ENCODE assay signal across 21 cellular contexts in genomic region chr3:137808015-137808414, GRCh38. TPM values are rescaled to one million over a fixed set of nuclear protein-coding genes. Genes with fewer than 3 reads are reported as not detected.
A peak's percentile ranks its signal among the peaks of the same experiment; 100 is the strongest.
DNase-seq lines count a peak whose midpoint lies in the region; ATAC-seq and TF ChIP-seq lines count a peak whose summit lies in the region.
"Had no signal": no experiment of that assay in that cellular context is flagged by ENCODE, and none has a peak within 500 bp of the region (broad histone marks: within the 10 kb centered on the region; RNA-seq: fewer than 3 reads in every experiment).

No MANE protein-coding gene starts in this region.

- TF ChIP-seq CTCF in A673 (conservative IDR thresholded peaks at IDR 0.05; ENCODE audit: low read depth, low read length) (no peak), endodermal cell (conservative IDR thresholded peaks at IDR 0.05) (peak; percentile 29), nephron progenitor cell (IDR thresholded peaks at IDR 0.05) (no peak), Peyer's patch (IDR thresholded peaks at IDR 0.05) (no peak)

- peak; percentile 4 for DNase-seq in A673 (ENCODE audit: low spot score)
- DNase-seq in H7 = peak; percentile 25
- DNase-seq in endodermal cell = no peak
- peak; percentile 13 for DNase-seq in nephron progenitor cell
- DNase-seq in anterior cingulate cortex (lab: John Stamatoyannopoulos, UW) = no peak
- DNase-seq in activated CD8-positive, alpha-beta memory T cell treated with anti-CD3 and anti-CD28 coated beads, Interleukin-2, amount 10 ng/mL, durations not matched to agents 7 days and 5 days = no peak
- DNase-seq in Peyer's patch = no peak
- no peak for DNase-seq in NOMO-1 (lab: John Stamatoyannopoulos, UW; ENCODE audit: unreplicated experiment in 2 of 2)
- DNase-seq: BE2C; CD4-positive, alpha-beta memory T cell; COR-L47; DMS153; DMS79 treated with DMSO at 0.1 percent for 48 hours; EL; GDM1; GOT3; HCEC 1CT; HFFc6 had no signal

- H3K27ac Mint-ChIP-seq in endodermal cell (no peak overlapping the region), nephron progenitor cell (peak overlapping the region; percentile 40)
- H3K27ac Mint-ChIP-seq in activated CD8-positive, alpha-beta memory T cell treated with anti-CD3 and anti-CD28 coated beads, Interleukin-2, amount 10 ng/mL, durations not matched to agents 7 days and 5 days = no peak overlapping the region
- H3K27ac Mint-ChIP-seq: CD4-positive, alpha-beta memory T cell; HFFc6 had no signal

- H3K9me3 Mint-ChIP-seq in endodermal cell (peaks cover 13% of the 10 kb centered on the region), nephron progenitor cell (peaks cover 14% of the 10 kb centered on the region)
- H3K9me3 Mint-ChIP-seq in activated CD8-positive, alpha-beta memory T cell treated with anti-CD3 and anti-CD28 coated beads, Interleukin-2, amount 10 ng/mL, durations not matched to agents 7 days and 5 days (ENCODE audit: low read depth) = no peaks in the 10 kb centered on the region

- CTCF ChIA-PET in A673 (lab: Charles Lee) = no interaction called here
- CTCF ChIA-PET in activated CD8-positive, alpha-beta memory T cell treated with anti-CD3 and anti-CD28 coated beads, Interleukin-2, amount 10 ng/mL, durations not matched to agents 7 days and 5 days (lab: Charles Lee) = no interaction called here

- H3K4me3 Mint-ChIP-seq in endodermal cell (no peak overlapping the region), nephron progenitor cell (peak overlapping the region; percentile 2)
- no peak overlapping the region for H3K4me3 Mint-ChIP-seq in activated CD8-positive, alpha-beta memory T cell treated with anti-CD3 and anti-CD28 coated beads, Interleukin-2, amount 10 ng/mL, durations not matched to agents 7 days and 5 days
- H3K4me3 Mint-ChIP-seq: CD4-positive, alpha-beta memory T cell; HFFc6 had no signal

- no peaks in the 10 kb centered on the region for H3K36me3 ChIP-seq in A673 (ENCODE audit: insufficient read depth, low read length, poor library complexity, severe bottlenecking)
- H3K36me3 ChIP-seq in H7 (replicated peaks; ENCODE audit: control insufficient read depth, insufficient read depth, low read length) = no peaks in the 10 kb centered on the region
- no peaks in the 10 kb centered on the region for H3K36me3 ChIP-seq in endodermal cell (ENCODE audit: control insufficient read depth, insufficient read depth, low read length)
- H3K36me3 ChIP-seq in Peyer's patch = no peaks in the 10 kb centered on the region
- H3K36me3 ChIP-seq: BE2C had no signal

- 79 to 84% methylated on average over 9 of the region's 9 CpGs for WGBS in endodermal cell (ENCODE audit: insufficient coverage in 1 of 2, insufficient read length in 1 of 2), 2 experiments

- ATAC-seq in activated CD8-positive, alpha-beta memory T cell treated with anti-CD3 and anti-CD28 coated beads, Interleukin-2, amount 10 ng/mL, durations not matched to agents 7 days and 5 days = no peak

- intact Hi-C loops in A673 (cut with micrococcal nuclease; ENCODE audit: unreplicated experiment) = no loop called here

- no peak overlapping the region for H3K9ac ChIP-seq in endodermal cell (ENCODE audit: extremely low read depth, low read length, poor library complexity, severe bottlenecking)

- no peak for TF ChIP-seq POLR2A in Peyer's patch (IDR thresholded peaks at IDR 0.05)

- no peaks in the 10 kb centered on the region for H3K36me3 Mint-ChIP-seq in endodermal cell (ENCODE audit: low read depth)
- H3K36me3 Mint-ChIP-seq in nephron progenitor cell (ENCODE audit: low read depth) = no peaks in the 10 kb centered on the region
- H3K36me3 Mint-ChIP-seq in activated CD8-positive, alpha-beta memory T cell treated with anti-CD3 and anti-CD28 coated beads, Interleukin-2, amount 10 ng/mL, durations not matched to agents 7 days and 5 days = no peaks in the 10 kb centered on the region
- H3K36me3 Mint-ChIP-seq: CD4-positive, alpha-beta memory T cell had no signal

- peaks cover 9% of the 10 kb centered on the region for H3K4me1 Mint-ChIP-seq in endodermal cell
- peaks cover 13% of the 10 kb centered on the region for H3K4me1 Mint-ChIP-seq in nephron progenitor cell
- H3K4me1 Mint-ChIP-seq in activated CD8-positive, alpha-beta memory T cell treated with anti-CD3 and anti-CD28 coated beads, Interleukin-2, amount 10 ng/mL, durations not matched to agents 7 days and 5 days = no peaks in the 10 kb centered on the region
- H3K4me1 Mint-ChIP-seq: CD4-positive, alpha-beta memory T cell had no signal

- H3K27me3 Mint-ChIP-seq in endodermal cell (ENCODE audit: insufficient read depth) = peaks cover 2% of the 10 kb centered on the region
- peaks cover 10% of the 10 kb centered on the region for H3K27me3 Mint-ChIP-seq in nephron progenitor cell (ENCODE audit: low read depth, poor library complexity)
- H3K27me3 Mint-ChIP-seq in activated CD8-positive, alpha-beta memory T cell treated with anti-CD3 and anti-CD28 coated beads, Interleukin-2, amount 10 ng/mL, durations not matched to agents 7 days and 5 days = no peaks in the 10 kb centered on the region

- H3K4me1 ChIP-seq in A673 (ENCODE audit: insufficient read depth, low read length, poor library complexity, severe bottlenecking) = no peaks in the 10 kb centered on the region
- no peaks in the 10 kb centered on the region for H3K4me1 ChIP-seq in endodermal cell (ENCODE audit: control insufficient read depth, insufficient read depth, low read length)
- H3K4me1 ChIP-seq in Peyer's patch = no peaks in the 10 kb centered on the region
- H3K4me1 ChIP-seq: BE2C had no signal

- H3K27ac ChIP-seq in A673 (ENCODE audit: low read depth, low read length, poor library complexity, severe bottlenecking) (no peak overlapping the region), endodermal cell (ENCODE audit: low read depth, low read length) (no peak overlapping the region), Peyer's patch (no peak overlapping the region)
- H3K27ac ChIP-seq: C4-2B had no signal

- H3K4me3 ChIP-seq in A673 (ENCODE audit: low read depth, low read length, poor library complexity, severe bottlenecking) (no peak overlapping the region), H7 (ENCODE audit: insufficient read depth, low read depth, low read length) (no peak overlapping the region), endodermal cell (ENCODE audit: low read length) (no peak overlapping the region), Peyer's patch (no peak overlapping the region)

- no TSS peak for BruUV-seq in A673 (replicated peaks; lab: Mats Ljungman, UMichigan)

- H3K9me3 ChIP-seq in A673 (ENCODE audit: low read depth, low read length, poor library complexity, severe bottlenecking) (no peaks in the 10 kb centered on the region), endodermal cell (ENCODE audit: control insufficient read depth, low read length) (peaks cover 8% of the 10 kb centered on the region), Peyer's patch (no peaks in the 10 kb centered on the region)
- H3K9me3 ChIP-seq: BE2C had no signal

- H3K27me3 ChIP-seq in A673 (replicated peaks; ENCODE audit: insufficient read depth, low read depth, low read length, poor library complexity) = peaks cover 15% of the 10 kb centered on the region
- H3K27me3 ChIP-seq in H7 (ENCODE audit: control insufficient read depth, insufficient read depth, low read length) = no peaks in the 10 kb centered on the region
- no peaks in the 10 kb centered on the region for H3K27me3 ChIP-seq in endodermal cell (ENCODE audit: control insufficient read depth, insufficient read depth, low read length, poor library complexity, severe bottlenecking)
- H3K27me3 ChIP-seq in Peyer's patch = no peaks in the 10 kb centered on the region
- H3K27me3 ChIP-seq: BE2C had no signal

- POLR2A ChIA-PET in A673 (lab: Charles Lee; ENCODE audit: low non-redundant PET) = no interaction called here

RNA-seq across cellular contexts. Expression of gene SOX14, which starts 43.9 kb away (rescaled TPM):
- total RNA-seq in A673 (2021) (not detected in 2 replicates), endodermal cell (under 1 TPM in 1 of 2 donors, not detected in 1; 0.13 TPM), Peyer's patch (not detected)
- 0.52 and 1.2 TPM in 2 replicates for total RNA-seq in H7 (2014; rRNA removed; shearing (Covaris generic))
- polyA plus RNA-seq in endodermal cell (2013, experiment 1 of 2) = 0.25 TPM
- 0.12 TPM for polyA plus RNA-seq in endodermal cell (2013, experiment 2 of 2)
- total RNA-seq in activated CD8-positive, alpha-beta memory T cell treated with anti-CD3 and anti-CD28 coated beads, Interleukin-2, amount 10 ng/mL, durations not matched to agents 7 days and 5 days = not detected
- total RNA-seq: A172; CD4-positive, alpha-beta memory T cell; HFFc6 had no signal
- polyA plus RNA-seq: AG04450; CD4-positive, alpha-beta memory T cell had no signal

Comparison
In these comparisons a context has a peak if more than half of its experiments do, and no peak if none do; other contexts are left out.
1. DNase-seq: peak in A673 (single experiment), H7 (single experiment) and nephron progenitor cell (single experiment); none in endodermal cell (single experiment), anterior cingulate cortex (0 of 58), activated CD8-positive, alpha-beta memory T cell treated with anti-CD3 and anti-CD28 coated beads, Interleukin-2, amount 10 ng/mL, durations not matched to agents 7 days and 5 days (single experiment), Peyer's patch (0 of 3) and NOMO-1 (0 of 2).